Comparison of ENCODE assay signal across 12 cellular contexts in the genomic region with DNA sequence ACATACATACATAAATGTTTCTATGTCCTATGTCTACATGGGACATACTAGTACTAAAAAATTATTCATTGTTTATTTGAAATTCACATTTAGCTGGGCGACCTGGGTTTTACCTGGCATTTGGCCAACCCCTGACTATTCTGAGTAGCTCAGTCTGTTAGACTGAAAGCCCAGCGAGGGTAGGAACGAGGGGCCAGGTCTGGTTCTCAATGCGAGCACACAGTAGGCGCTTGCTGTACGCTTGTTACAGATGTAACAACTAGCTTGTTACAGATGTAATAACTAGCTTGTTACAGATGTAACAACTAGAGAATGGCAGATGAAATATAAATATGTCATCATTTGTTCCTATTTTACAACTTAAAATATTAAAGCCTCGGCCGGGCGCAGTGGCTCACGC. TPM values are rescaled to one million over a fixed set of nuclear protein-coding genes. Genes with fewer than 3 reads are reported as not detected.
DNase-seq lines count a peak whose midpoint lies in the region; ATAC-seq and TF ChIP-seq lines count a peak whose summit lies in the region.
"Had no signal": no experiment of that assay in that cellular context is flagged by ENCODE, and none has a peak within 500 bp of the region (broad histone marks: within the 10 kb centered on the region; RNA-seq: fewer than 3 reads in every experiment).

No MANE protein-coding gene starts in this region.

- no peak overlapping the region for H3K4me3 ChIP-seq in Loucy (ENCODE audit: low read length, poor library complexity, severe bottlenecking)
- H3K4me3 ChIP-seq in dorsolateral prefrontal cortex = peak overlapping the region in 41 of 59 donors; percentile 56 to 99 (median 84)
- peak overlapping the region; percentile 87 for H3K4me3 ChIP-seq in psoas muscle

- peak overlapping the region; percentile 64 for H3K4me2 ChIP-seq in Loucy (ENCODE audit: low read depth, low read length, poor library complexity, severe bottlenecking)

- peaks cover 6% of the 10 kb centered on the region for H4K20me1 ChIP-seq in Loucy (ENCODE audit: insufficient read depth, low read length, poor library complexity, severe bottlenecking)

- peaks cover 19% of the 10 kb centered on the region; the same call in 1 of the 2 replicates for H3K79me2 ChIP-seq in Loucy (ENCODE audit: insufficient read depth, low read length)

- peaks cover 27% of the 10 kb centered on the region for H3K4me1 ChIP-seq in Loucy (ENCODE audit: insufficient read depth, low read length, poor library complexity, severe bottlenecking)
- peaks cover 24% of the 10 kb centered on the region for H3K4me1 ChIP-seq in psoas muscle

- H3K9me3 ChIP-seq in Loucy (ENCODE audit: insufficient read depth, low read depth, low read length) (no peaks in the 10 kb centered on the region), psoas muscle (no peaks in the 10 kb centered on the region)

- H2AFZ ChIP-seq in Loucy (ENCODE audit: low read length) = no peak overlapping the region

- no peaks in the 10 kb centered on the region for H3K36me3 ChIP-seq in Loucy (ENCODE audit: insufficient read depth, low read length)
- H3K36me3 ChIP-seq in psoas muscle (ENCODE audit: insufficient read depth in 1 of 2, low read depth in 1 of 2) = peaks cover 0 to 25% of the 10 kb centered on the region in 2 donors

- H3K27ac ChIP-seq in dorsolateral prefrontal cortex = peak overlapping the region in 9 of 59 donors; percentile 12 to 97 (median 83)
- peak overlapping the region; percentile 83 for H3K27ac ChIP-seq in psoas muscle

- no peaks in the 10 kb centered on the region for H3K9me2 ChIP-seq in Loucy (replicated peaks; ENCODE audit: low read depth, low read length)

- intact Hi-C loops in dorsolateral prefrontal cortex (cut with DNase I) = loop anchor here in 1 of 2 donors (2.0 to 10.0 kb wide), 2 partner anchors 31 to 219 kb away; a partner anchor contains a TSS
- intact Hi-C loops in psoas muscle (cut with DNase I) = no loop called here

- ATAC-seq in psoas muscle = no peak

- peak; percentile 23 for DNase-seq in NCI-H2196 (lab: John Stamatoyannopoulos, UW; ENCODE audit: unreplicated experiment)
- no peak for DNase-seq in NCI-H2196 treated with DMSO at 0.1 percent for 48 hours (lab: John Stamatoyannopoulos, UW; ENCODE audit: unreplicated experiment)
- DNase-seq in dorsolateral prefrontal cortex = no peak
- no peak for DNase-seq in psoas muscle
- DNase-seq in amniotic stem cell (lab: John Stamatoyannopoulos, UW) = no peak
- no peak for DNase-seq in AG20443 (ENCODE audit: low spot score)
- DNase-seq in nucleus accumbens (lab: John Stamatoyannopoulos, UW) = no peak
- DNase-seq: ACHN; activated CD4-positive, alpha-beta T cell treated with anti-CD3 and anti-CD28 coated beads for 1 hour; NCI-H1436 treated with DMSO at 0.1 percent for 48 hours; RPMI8226 had no signal

- TF ChIP-seq CTCF in Loucy (conservative IDR thresholded peaks at IDR 0.05; ENCODE audit: low read length) (no peak), dorsolateral prefrontal cortex (IDR thresholded peaks at IDR 0.05 in 54 of 56, conservative IDR thresholded peaks at IDR 0.05 in 2 of 56; ENCODE audit: low read depth in 1 of 56, partially characterized antibody in 56 of 56) (no peak), psoas muscle (IDR thresholded peaks at IDR 0.05) (no peak)

- 66 to 69% (median 66%) methylated on average over 10 of the region's 10 CpGs for WGBS in psoas muscle, 3 donors

- H3K27me3 ChIP-seq in Loucy (ENCODE audit: insufficient read depth, low read length, poor library complexity, severe bottlenecking) (no peaks in the 10 kb centered on the region), dorsolateral prefrontal cortex (no peaks in the 10 kb centered on the region), psoas muscle (ENCODE audit: insufficient read depth in 3 of 3, low read length in 2 of 3) (no peaks in the 10 kb centered on the region)

- H3F3A ChIP-seq in Loucy (ENCODE audit: low read depth) = peaks cover 6% of the 10 kb centered on the region; the same call in 1 of the 2 replicates

- no peak overlapping the region for H3K9ac ChIP-seq in Loucy (ENCODE audit: low read depth, low read length, poor library complexity, severe bottlenecking)

RNA-seq across cellular contexts. Expression of a gene that starts 0.9 kb away (rescaled TPM):
- total RNA-seq in dorsolateral prefrontal cortex (10 to 100 TPM; 26.1 to 65.6 (median 37.6) TPM), psoas muscle (10 to 100 TPM; 11.8 to 14.3 (median 12.9) TPM)
- polyA plus RNA-seq in psoas muscle = 10 to 100 TPM in 1 of 3 donors, 1 to 10 TPM in 2; 1.5 to 13.0 (median 4.3) TPM

RNA-seq across cellular contexts. Expression of a gene that starts 1.8 kb away (rescaled TPM):
- total RNA-seq in dorsolateral prefrontal cortex = 10 to 100 TPM; 11.7 to 35.1 (median 22.4) TPM
- 10 to 100 TPM in 3 of 4 donors, 1 to 10 TPM in 1; 9.6 to 11.0 (median 10.5) TPM for total RNA-seq in psoas muscle
- polyA plus RNA-seq in psoas muscle = 10 to 100 TPM in 1 of 3 donors, 1 to 10 TPM in 2; 6.2 to 16.5 (median 8.8) TPM

RNA-seq across cellular contexts. Expression of a gene that starts 26.2 kb away (rescaled TPM):
- 10 to 100 TPM; 33.9 to 94.0 (median 52.4) TPM for total RNA-seq in dorsolateral prefrontal cortex
- 10 to 100 TPM; 21.5 to 35.4 (median 27.9) TPM for total RNA-seq in psoas muscle
- polyA plus RNA-seq in psoas muscle = 10 to 100 TPM; 47.2 to 90.4 (median 75.0) TPM

RNA-seq across cellular contexts. Expression of a gene that starts 29.9 kb away (rescaled TPM):
- total RNA-seq in dorsolateral prefrontal cortex = 10 to 100 TPM; 41.6 to 99.8 (median 67.2) TPM
- 100 to 1,000 TPM; 105 to 217 (median 139) TPM for total RNA-seq in psoas muscle
- polyA plus RNA-seq in psoas muscle = 100 to 1,000 TPM; 330 to 558 (median 365) TPM

RNA-seq across cellular contexts. Expression of a gene that starts 32.4 kb away (rescaled TPM):
- 100 to 1,000 TPM in 7 of 120 experiments, 10 to 100 TPM in 113; 22.5 to 113 (median 78.2) TPM for total RNA-seq in dorsolateral prefrontal cortex
- total RNA-seq in psoas muscle = 10 to 100 TPM in 1 of 4 donors, 1 to 10 TPM in 3; 6.1 to 17.9 (median 7.6) TPM
- 10 to 100 TPM; 12.3 to 26.8 (median 15.0) TPM for polyA plus RNA-seq in psoas muscle
